16 cellular contexts compared by ENCODE assay signal in the genomic region with DNA sequence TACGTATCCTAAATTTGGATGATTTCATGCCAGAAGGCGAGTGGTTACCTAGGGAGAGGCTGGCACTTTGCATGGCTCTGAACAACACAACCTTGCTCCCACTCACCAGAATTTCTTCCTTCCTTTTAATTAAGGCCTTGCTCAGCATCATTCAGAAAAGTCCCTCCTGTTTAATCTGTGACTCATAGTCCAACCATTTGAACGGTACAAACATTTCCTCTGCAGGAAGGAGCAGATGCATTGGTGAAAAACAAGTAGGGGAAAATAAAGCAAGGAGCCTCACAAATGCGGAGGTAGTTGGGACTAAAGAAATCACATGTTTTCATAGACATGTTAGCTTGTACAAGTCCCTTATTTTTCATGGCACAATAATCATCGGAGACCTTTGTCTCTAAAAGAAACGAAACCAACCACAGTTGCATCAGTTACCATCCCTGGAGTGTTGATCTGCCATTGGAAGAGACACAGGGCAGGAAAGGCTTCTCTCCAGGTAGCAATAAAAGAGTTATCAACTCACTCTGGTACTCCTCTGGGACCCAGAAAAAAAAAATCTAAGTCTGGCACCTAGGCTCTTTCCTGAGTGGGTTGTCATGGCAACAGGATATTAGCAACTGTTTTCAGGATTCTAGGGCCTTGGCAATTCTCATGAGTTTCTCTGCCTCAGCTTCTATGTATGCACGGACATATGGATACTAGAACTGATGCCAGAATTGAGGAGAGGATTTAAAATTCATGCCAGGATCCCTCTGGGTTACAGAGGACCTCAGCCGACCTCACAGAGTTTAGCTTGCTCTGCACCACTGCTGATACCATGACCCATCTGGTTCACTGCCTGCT.
DNase-seq lines count a peak whose midpoint lies in the region; ATAC-seq, FAIRE-seq and TF ChIP-seq lines count a peak whose summit lies in the region.
"Had no signal": no experiment of that assay in that cellular context is flagged by ENCODE, and none has a peak within 500 bp of the region (broad histone marks: within the 10 kb centered on the region; RNA-seq: fewer than 3 reads in every experiment).

No MANE protein-coding gene starts in this region.

- no peak for ATAC-seq in HG02970 (IDR thresholded peaks at IDR 0.05; ENCODE audit: low FRiP score, unreplicated experiment)
- ATAC-seq in GM19455 (IDR thresholded peaks at IDR 0.05; ENCODE audit: unreplicated experiment), result no peak
- ATAC-seq: activated T-cell treated with anti-CD3 and anti-CD28 coated beads, Interleukin-2, amount 50 U/mL, for 72 hours; stimulated activated naive B cell treated with anti-CD40 and anti-IgM and Interleukin-4, amounts not matched to agents 10 μg/mL and 1 μg/mL and 100 μg/mL, for 72 hours had no signal

- H2AFZ ChIP-seq in OCI-LY7 (ENCODE audit: low read length) (no peak overlapping the region), neural progenitor cell (replicated peaks) (no peak overlapping the region)

- no peaks in the 10 kb centered on the region for H3K79me2 ChIP-seq in OCI-LY7 (ENCODE audit: insufficient read depth, low read depth, low read length)
- H3K79me2 ChIP-seq in neural progenitor cell (ENCODE audit: low read depth), result no peaks in the 10 kb centered on the region

- H3K27ac Mint-ChIP-seq in neural progenitor cell, result no peak overlapping the region
- H3K27ac Mint-ChIP-seq: activated T-cell treated with anti-CD3 and anti-CD28 coated beads, Interleukin-2, amount 50 U/mL, for 72 hours; CD14-positive monocyte; stimulated activated naive B cell treated with anti-CD40 and anti-IgM and Interleukin-4, amounts not matched to agents 10 μg/mL and 1 μg/mL and 100 μg/mL, for 72 hours had no signal

- intact Hi-C loops in OCI-LY7 (cut with micrococcal nuclease; ENCODE audit: unreplicated experiment), result no loop called here

- H3K27me3 ChIP-seq in neural progenitor cell (no peaks in the 10 kb centered on the region), HAP-1 (ENCODE audit: low read depth) (no peaks in the 10 kb centered on the region)

- H3K27me3 Mint-ChIP-seq in neural progenitor cell (ENCODE audit: insufficient read depth, low read depth), result no peaks in the 10 kb centered on the region
- H3K27me3 Mint-ChIP-seq: stimulated activated naive B cell treated with anti-CD40 and anti-IgM and Interleukin-4, amounts not matched to agents 10 μg/mL and 1 μg/mL and 100 μg/mL, for 72 hours had no signal

- peaks cover 12% of the 10 kb centered on the region for H3K4me1 Mint-ChIP-seq in neural progenitor cell
- H3K4me1 Mint-ChIP-seq: CD14-positive monocyte; stimulated activated naive B cell treated with anti-CD40 and anti-IgM and Interleukin-4, amounts not matched to agents 10 μg/mL and 1 μg/mL and 100 μg/mL, for 72 hours had no signal

- H3K4me1 ChIP-seq in OCI-LY7 (ENCODE audit: insufficient read depth, low read length, poor library complexity, severe bottlenecking) (no peaks in the 10 kb centered on the region), neural progenitor cell (no peaks in the 10 kb centered on the region), HAP-1 (no peaks in the 10 kb centered on the region)

- H3K36me3 ChIP-seq in OCI-LY7 (ENCODE audit: insufficient read depth, low read length) (no peaks in the 10 kb centered on the region), neural progenitor cell (no peaks in the 10 kb centered on the region), HAP-1 (replicated peaks) (no peaks in the 10 kb centered on the region)

- no peak overlapping the region for H3K4me3 ChIP-seq in OCI-LY7 (ENCODE audit: low read depth, low read length, poor library complexity, severe bottlenecking)
- no peak overlapping the region for H3K4me3 ChIP-seq in neural progenitor cell
- H3K4me3 ChIP-seq in HAP-1, result no peak overlapping the region

- H3K4me2 ChIP-seq in OCI-LY7 (ENCODE audit: low read length) (peak overlapping the region; percentile 1; the same call in 1 of the 2 replicates), neural progenitor cell (no peak overlapping the region)

- DNase-seq in DMS 273 treated with DMSO at 0.1 percent for 48 hours (lab: John Stamatoyannopoulos, UW), result peak; percentile 91
- no peak for DNase-seq in OCI-LY7 (ENCODE audit: low spot score)
- peak; percentile 91 for DNase-seq in dermis blood vessel endothelial cell
- DNase-seq in neural progenitor cell (ENCODE audit: low spot score), result peak; percentile 29
- DNase-seq in GM12892 (ENCODE audit: insufficient read length), result no peak
- no peak for DNase-seq in HAP-1 (ENCODE audit: low spot score in 2 of 2)
- DNase-seq: activated T-cell treated with anti-CD3 and anti-CD28 coated beads, Interleukin-2, amount 50 U/mL, for 72 hours; IMR-90; islet precursor cell; NCI-H226; Right ventricle myocardium superior; stimulated activated naive B cell treated with anti-CD40 and anti-IgM and Interleukin-4, amounts not matched to agents 10 μg/mL and 1 μg/mL and 100 μg/mL, for 72 hours had no signal

- H3K36me3 Mint-ChIP-seq in neural progenitor cell, result no peaks in the 10 kb centered on the region
- H3K36me3 Mint-ChIP-seq: CD14-positive monocyte; stimulated activated naive B cell treated with anti-CD40 and anti-IgM and Interleukin-4, amounts not matched to agents 10 μg/mL and 1 μg/mL and 100 μg/mL, for 72 hours had no signal

- H4K20me1 ChIP-seq in OCI-LY7 (ENCODE audit: insufficient read depth, low read length) (no peaks in the 10 kb centered on the region), neural progenitor cell (ENCODE audit: low read depth) (no peaks in the 10 kb centered on the region)

- H3K4me3 Mint-ChIP-seq in neural progenitor cell, result no peak overlapping the region
- H3K4me3 Mint-ChIP-seq: activated T-cell treated with anti-CD3 and anti-CD28 coated beads, Interleukin-2, amount 50 U/mL, for 72 hours; CD14-positive monocyte; stimulated activated naive B cell treated with anti-CD40 and anti-IgM and Interleukin-4, amounts not matched to agents 10 μg/mL and 1 μg/mL and 100 μg/mL, for 72 hours had no signal

- H3F3A ChIP-seq in neural progenitor cell (ENCODE audit: low read depth), result no peaks in the 10 kb centered on the region

- POLR2A ChIA-PET in OCI-LY7 (lab: Charles Lee), result interaction anchor here (1.2 kb wide), 1 partner anchor 594 kb away, joined by 4 read pairs; no protein-coding TSS in a partner anchor

- FAIRE-seq in GM12892 (lab: Jason Lieb, UNC), result no peak
- FAIRE-seq: H1 had no signal

- H3K9me2 ChIP-seq in OCI-LY7 (ENCODE audit: insufficient read depth, low read length), result no peaks in the 10 kb centered on the region

- BruUV-seq in OCI-LY7 (replicated peaks; lab: Mats Ljungman, UMichigan), result no TSS peak

- no peak for TF ChIP-seq POLR2A in GM12892 (IDR thresholded peaks at IDR 0.05; ENCODE audit: low read depth, low read length)

- H3K9me3 ChIP-seq in OCI-LY7 (ENCODE audit: low read length) (no peaks in the 10 kb centered on the region), neural progenitor cell (ENCODE audit: low read depth) (no peaks in the 10 kb centered on the region), HAP-1 (no peaks in the 10 kb centered on the region)

- in situ Hi-C loops in HAP-1 (cut with MboI; ENCODE audit: low sequenced_read_pairs), result no loop called here

- H3K9ac ChIP-seq in neural progenitor cell, result no peak overlapping the region

- H3K27ac ChIP-seq in OCI-LY7 (ENCODE audit: low read depth, low read length, poor library complexity, severe bottlenecking) (no peak overlapping the region), neural progenitor cell (no peak overlapping the region)

- no peaks in the 10 kb centered on the region for H3K9me3 Mint-ChIP-seq in neural progenitor cell
- H3K9me3 Mint-ChIP-seq: stimulated activated naive B cell treated with anti-CD40 and anti-IgM and Interleukin-4, amounts not matched to agents 10 μg/mL and 1 μg/mL and 100 μg/mL, for 72 hours had no signal

- TF ChIP-seq CTCF in OCI-LY7 (conservative IDR thresholded peaks at IDR 0.05; ENCODE audit: low read length) (no peak), neural progenitor cell (IDR thresholded peaks at IDR 0.05) (no peak)

- CTCF ChIA-PET in OCI-LY7 (lab: Charles Lee; ENCODE audit: unreplicated experiment), result no interaction called here

Comparison
In these comparisons a context has a peak if more than half of its experiments do, and no peak if none do; other contexts are left out.
1. DNase-seq: peak in DMS 273 treated with DMSO at 0.1 percent for 48 hours (single experiment), dermis blood vessel endothelial cell (single experiment) and neural progenitor cell (single experiment); none in OCI-LY7 (single experiment), GM12892 (single experiment) and HAP-1 (0 of 2).